1 cellular context compared by ENCODE assay signal in the genomic region with DNA sequence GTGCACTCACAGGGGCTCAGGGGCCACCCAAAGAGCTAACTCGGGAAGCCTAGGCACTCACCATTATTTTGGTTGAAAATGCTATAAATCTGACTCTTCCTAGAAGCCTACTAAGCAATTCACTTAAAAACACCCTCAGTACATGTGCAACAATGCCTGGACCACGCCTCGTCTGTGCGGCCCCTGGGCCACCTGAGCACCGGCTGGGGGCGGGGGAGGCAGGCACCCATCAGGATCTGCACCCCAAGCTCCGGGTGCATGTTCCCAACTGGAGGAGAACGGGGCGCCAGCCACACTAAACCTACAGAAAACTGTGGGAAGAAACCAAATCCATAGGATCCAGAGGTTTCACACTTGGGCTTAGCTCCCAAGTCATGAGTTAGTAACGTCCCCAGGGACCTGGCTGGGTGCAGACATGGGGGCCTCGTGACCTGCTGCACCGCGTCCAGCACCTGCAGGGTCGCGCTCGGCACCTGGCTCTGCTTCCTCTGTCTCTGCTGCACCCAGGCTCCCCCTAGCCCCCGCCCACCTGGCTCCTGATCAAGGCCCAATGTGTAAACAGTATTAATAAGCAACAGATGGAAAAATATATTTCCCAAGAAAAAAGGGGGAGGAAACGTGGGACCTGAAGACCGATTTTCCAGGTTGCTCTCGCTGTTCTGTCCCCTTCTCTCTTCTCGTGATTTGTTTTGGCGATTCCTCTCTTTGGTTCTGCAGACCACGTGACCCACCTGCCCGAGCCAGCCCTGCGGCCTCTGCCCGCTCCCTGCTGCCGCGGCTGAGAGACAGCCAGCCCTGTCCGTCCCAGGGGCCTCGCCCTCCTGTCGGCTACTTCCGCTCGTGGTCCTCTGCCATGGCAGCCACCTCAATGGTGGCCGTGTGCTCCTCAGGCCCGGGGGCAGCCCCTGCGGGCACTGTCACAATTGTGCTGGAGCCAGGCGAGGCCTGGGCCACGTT.
A peak's percentile ranks its signal among the peaks of the same experiment; 100 is the strongest.
TF ChIP-seq lines count a peak whose summit lies in the region.

No MANE protein-coding gene starts in this region.

TF ChIP-seq in HEK293, 187 proteins besides CTCF, POLR2A, EP300 and RAD21 (continued from another document):
- TF ChIP-seq, protein P1, sequence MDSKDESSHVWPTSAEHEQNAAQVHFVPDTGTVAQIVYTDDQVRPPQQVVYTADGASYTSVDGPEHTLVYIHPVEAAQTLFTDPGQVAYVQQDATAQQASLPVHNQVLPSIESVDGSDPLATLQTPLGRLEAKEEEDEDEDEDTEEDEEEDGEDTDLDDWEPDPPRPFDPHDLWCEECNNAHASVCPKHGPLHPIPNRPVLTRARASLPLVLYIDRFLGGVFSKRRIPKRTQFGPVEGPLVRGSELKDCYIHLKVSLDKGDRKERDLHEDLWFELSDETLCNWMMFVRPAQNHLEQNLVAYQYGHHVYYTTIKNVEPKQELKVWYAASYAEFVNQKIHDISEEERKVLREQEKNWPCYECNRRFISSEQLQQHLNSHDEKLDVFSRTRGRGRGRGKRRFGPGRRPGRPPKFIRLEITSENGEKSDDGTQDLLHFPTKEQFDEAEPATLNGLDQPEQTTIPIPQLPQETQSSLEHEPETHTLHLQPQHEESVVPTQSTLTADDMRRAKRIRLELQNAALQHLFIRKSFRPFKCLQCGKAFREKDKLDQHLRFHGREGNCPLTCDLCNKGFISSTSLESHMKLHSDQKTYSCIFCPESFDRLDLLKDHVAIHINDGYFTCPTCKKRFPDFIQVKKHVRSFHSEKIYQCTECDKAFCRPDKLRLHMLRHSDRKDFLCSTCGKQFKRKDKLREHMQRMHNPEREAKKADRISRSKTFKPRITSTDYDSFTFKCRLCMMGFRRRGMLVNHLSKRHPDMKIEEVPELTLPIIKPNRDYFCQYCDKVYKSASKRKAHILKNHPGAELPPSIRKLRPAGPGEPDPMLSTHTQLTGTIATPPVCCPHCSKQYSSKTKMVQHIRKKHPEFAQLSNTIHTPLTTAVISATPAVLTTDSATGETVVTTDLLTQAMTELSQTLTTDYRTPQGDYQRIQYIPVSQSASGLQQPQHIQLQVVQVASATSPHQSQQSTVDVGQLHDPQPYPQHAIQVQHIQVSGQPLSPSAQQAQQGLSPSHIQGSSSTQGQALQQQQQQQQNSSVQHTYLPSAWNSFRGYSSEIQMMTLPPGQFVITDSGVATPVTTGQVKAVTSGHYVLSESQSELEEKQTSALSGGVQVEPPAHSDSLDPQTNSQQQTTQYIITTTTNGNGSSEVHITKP (tag by site-specific recombination; IDR thresholded peaks at IDR 0.05), result 0 out of 2 replicates have a peak, but pooled peaks have one; percentile 10
- no peak for TF ChIP-seq ZBTB1 (tag by site-specific recombination; IDR thresholded peaks at IDR 0.05)
- no peak for TF ChIP-seq ZNF560 (tag by site-specific recombination; IDR thresholded peaks at IDR 0.05; ENCODE audit: borderline replicate concordance)
- no peak for TF ChIP-seq ZNF354C (tag by site-specific recombination; IDR thresholded peaks at IDR 0.05; ENCODE audit: borderline replicate concordance, low read depth)
- TF ChIP-seq ZNF202 (tag by site-specific recombination; IDR thresholded peaks at IDR 0.05; ENCODE audit: borderline replicate concordance), result no peak
- no peak for TF ChIP-seq PRDM1 (tag by site-specific recombination; IDR thresholded peaks at IDR 0.05)
- TF ChIP-seq ZNF521 (tag by site-specific recombination; IDR thresholded peaks at IDR 0.05), result no peak
- TF ChIP-seq GLI2 (tag by site-specific recombination; IDR thresholded peaks at IDR 0.05; ENCODE audit: borderline replicate concordance, low read depth), result no peak
- TF ChIP-seq ZNF23 (tag by site-specific recombination; IDR thresholded peaks at IDR 0.05; ENCODE audit: borderline replicate concordance), result no peak
- TF ChIP-seq, protein P2, sequence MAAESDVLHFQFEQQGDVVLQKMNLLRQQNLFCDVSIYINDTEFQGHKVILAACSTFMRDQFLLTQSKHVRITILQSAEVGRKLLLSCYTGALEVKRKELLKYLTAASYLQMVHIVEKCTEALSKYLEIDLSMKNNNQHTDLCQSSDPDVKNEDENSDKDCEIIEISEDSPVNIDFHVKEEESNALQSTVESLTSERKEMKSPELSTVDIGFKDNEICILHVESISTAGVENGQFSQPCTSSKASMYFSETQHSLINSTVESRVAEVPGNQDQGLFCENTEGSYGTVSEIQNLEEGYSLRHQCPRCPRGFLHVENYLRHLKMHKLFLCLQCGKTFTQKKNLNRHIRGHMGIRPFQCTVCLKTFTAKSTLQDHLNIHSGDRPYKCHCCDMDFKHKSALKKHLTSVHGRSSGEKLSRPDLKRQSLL (tag by site-specific recombination; IDR thresholded peaks at IDR 0.05), result no peak
- peak; percentile 50 for TF ChIP-seq SCRT2 (tag by site-specific recombination; IDR thresholded peaks at IDR 0.05)
TF ChIP-seq in HEK293: peak in this region for 2.
